In genomic region chr2:222709191-222709891, GRCh38 we compare ENCODE assay signal across 8 cellular contexts. TPM values are rescaled to one million over a fixed set of nuclear protein-coding genes. Genes with fewer than 3 reads are reported as not detected.
DNase-seq lines count a peak whose midpoint lies in the region; ATAC-seq, FAIRE-seq and TF ChIP-seq lines count a peak whose summit lies in the region.

No MANE protein-coding gene starts in this region.

- H3K4me3 ChIP-seq in suprapubic skin = peak overlapping the region; percentile 27

- TF ChIP-seq CTCF in suprapubic skin (IDR thresholded peaks at IDR 0.05) = no peak

- ATAC-seq in HG02642 (IDR thresholded peaks at IDR 0.05; ENCODE audit: poor library complexity, unreplicated experiment) = peak; percentile 64
- ATAC-seq in activated CD4-positive, CD25-positive, alpha-beta regulatory T cell treated with anti-CD3 and anti-CD28 coated beads, Interleukin-2, amount 50 U/mL, for 24 hours = no peak

- H3K36me3 ChIP-seq in suprapubic skin = no peaks in the 10 kb centered on the region

- H3K4me1 ChIP-seq in suprapubic skin = peaks cover 14% of the 10 kb centered on the region

- TF ChIP-seq EP300 in suprapubic skin (IDR thresholded peaks at IDR 0.05) = no peak

- H3K27me3 ChIP-seq in suprapubic skin = peaks cover 2% of the 10 kb centered on the region

- WGBS in suprapubic skin = 50% methylated on average over 15 of the region's 16 CpGs

- peak; percentile 85 for FAIRE-seq in GM12891 (lab: Jason Lieb, UNC)

- TF ChIP-seq POLR2A in GM12891 (IDR thresholded peaks at IDR 0.05; ENCODE audit: low read depth, low read length) (no peak), suprapubic skin (IDR thresholded peaks at IDR 0.05) (no peak)

- DNase-seq in GM12891 (ENCODE audit: insufficient read length, low spot score) = no peak
- DNase-seq in NCI-H82 treated with DMSO at 0.1 percent for 48 hours (lab: John Stamatoyannopoulos, UW; ENCODE audit: unreplicated experiment) = peak; percentile 66
- DNase-seq in cerebellar cortex (ENCODE audit: low spot score) = peak; percentile 8
- DNase-seq in kidney glomerular epithelial cell (lab: John Stamatoyannopoulos, UW) = peak; percentile 48
- DNase-seq in suprapubic skin (ENCODE audit: low spot score in 2 of 2) = peak in 1 of 2 donors; percentile 78
- no peak for DNase-seq in activated CD4-positive, alpha-beta T cell treated with anti-CD3 and anti-CD28 coated beads for 4 hours

- no peaks in the 10 kb centered on the region for H3K9me3 ChIP-seq in suprapubic skin

- no peak overlapping the region for H3K27ac ChIP-seq in suprapubic skin

TF ChIP-seq in GM12891, 5 proteins besides CTCF, POLR2A, EP300 and RAD21:
- TF ChIP-seq PAX5 (IDR thresholded peaks at IDR 0.05; ENCODE audit: insufficient read depth, low read length, severe bottlenecking) (no peak), POU2F2 (IDR thresholded peaks at IDR 0.05; ENCODE audit: low read depth, low read length) (no peak), TAF1 (IDR thresholded peaks at IDR 0.05; ENCODE audit: low read depth, low read length) (no peak), POLR2AphosphoS5 (IDR thresholded peaks at IDR 0.05; ENCODE audit: low read depth, low read length) (no peak), SPI1 (IDR thresholded peaks at IDR 0.05; ENCODE audit: low read depth, low read length) (no peak)

RNA-seq across cellular contexts. Expression of gene MOGAT1, which starts 37.9 kb away (rescaled TPM):
- not detected for polyA plus RNA-seq in GM12891 (2012; ENCODE audit: low read depth, missing spikeins)
- not detected for total RNA-seq in suprapubic skin

RNA-seq across cellular contexts. Expression of gene FARSB, which starts 53.4 kb away (rescaled TPM):
- polyA plus RNA-seq in GM12891 (2012; ENCODE audit: low read depth, missing spikeins) = 34.2 TPM
- total RNA-seq in suprapubic skin = 10 to 100 TPM; 12.2 to 18.4 (median 17.9) TPM

Comparison
In these comparisons a context has a peak if more than half of its experiments do, and no peak if none do; other contexts are left out.
1. DNase-seq: peak in NCI-H82 treated with DMSO at 0.1 percent for 48 hours (single experiment), cerebellar cortex (single experiment) and kidney glomerular epithelial cell (single experiment); none in GM12891 (single experiment) and activated CD4-positive, alpha-beta T cell treated with anti-CD3 and anti-CD28 coated beads for 4 hours (0 of 2).